In genomic region chr6:119147101-119148053, GRCh38 we compare ENCODE assay signal across 1 cellular context.
TF ChIP-seq lines count a peak whose summit lies in the region.

No MANE protein-coding gene starts in this region.

TF ChIP-seq in K562, 482 proteins besides CTCF, POLR2A, EP300 and RAD21 (continued from another document):
- TF ChIP-seq CHAMP1 (IDR thresholded peaks at IDR 0.05) (peak; percentile 80; the same call in 1 of the 2 replicates), BHLHE40 (IDR thresholded peaks at IDR 0.05; ENCODE audit: low read length) (peak; percentile 15), GABPA (tag; conservative IDR thresholded peaks at IDR 0.05; ENCODE audit: low read depth) (peak; percentile 31; the same call in 1 of the 2 replicates), EP400 (IDR thresholded peaks at IDR 0.05) (peak; percentile 68), ETV5 (CRISPR knock-in tag; IDR thresholded peaks at IDR 0.05; ENCODE audit: low read depth) (peak; percentile 33; the same call in 1 of the 2 replicates), ARNT (IDR thresholded peaks at IDR 0.05) (peak in 1 of 2 experiments; percentile 63; a peak in 3 of 4 replicates), ZNF445 (CRISPR knock-in tag; IDR thresholded peaks at IDR 0.05; ENCODE audit: low read depth) (0 out of 2 replicates have a peak, but pooled peaks have one; percentile 52), ETV1 (tag; conservative IDR thresholded peaks at IDR 0.05; ENCODE audit: low read depth) (peak; percentile 63; the same call in 1 of the 2 replicates), NFIC (IDR thresholded peaks at IDR 0.05) (peak; percentile 52), CC2D1A (IDR thresholded peaks at IDR 0.05) (peak; percentile 65; the same call in 1 of the 2 replicates), DPF2 (IDR thresholded peaks at IDR 0.05) (peak; percentile 92), CREM (IDR thresholded peaks at IDR 0.05; ENCODE audit: low read depth) (peak; percentile 75), SUPT5H (IDR thresholded peaks at IDR 0.05) (peak; percentile 33; the same call in 1 of the 2 replicates), CBFA2T3 (IDR thresholded peaks at IDR 0.05) (peak; percentile 74), XRCC5 (IDR thresholded peaks at IDR 0.05; ENCODE audit: low read depth, low read length) (0 out of 2 replicates have a peak, but pooled peaks have one; percentile 41), STAT5A (IDR thresholded peaks at IDR 0.05; ENCODE audit: borderline replicate concordance, low read length) (peak; percentile 18; the same call in 1 of the 2 replicates), MYC (IDR thresholded peaks at IDR 0.05; ENCODE audit: low read depth, low read length) (peak; percentile 53; the same call in 1 of the 2 replicates), MYC (CRISPR knock-in tag; IDR thresholded peaks at IDR 0.05; ENCODE audit: borderline replicate concordance, low read depth) (no peak), CREB1 (IDR thresholded peaks at IDR 0.05) (peak; percentile 52; the same call in 1 of the 2 replicates), CREB1 (CRISPR knock-in tag; IDR thresholded peaks at IDR 0.05) (no peak; the same call in 1 of the 2 replicates), FOSL1 (tag; conservative IDR thresholded peaks at IDR 0.05) (peak; percentile 99), RBFOX2 (IDR thresholded peaks at IDR 0.05; ENCODE audit: low read depth, low read length) (0 out of 2 replicates have a peak, but pooled peaks have one; percentile 16), SMARCA4 (IDR thresholded peaks at IDR 0.05) (peak; percentile 88), ZNF639 (CRISPR knock-in tag; conservative IDR thresholded peaks at IDR 0.05 in 1 of 2, IDR thresholded peaks at IDR 0.05 in 1 of 2) (peak in 1 of 2 experiments; percentile 60; a peak in 1 of 4 replicates), ARID1B (IDR thresholded peaks at IDR 0.05) (peak; percentile 85), VEZF1 (CRISPR knock-in tag; IDR thresholded peaks at IDR 0.05) (peak; percentile 55), ATF3 (IDR thresholded peaks at IDR 0.05) (peak; percentile 97), ATF3 (CRISPR knock-in tag; conservative IDR thresholded peaks at IDR 0.05) (no peak; the same call in 1 of the 2 replicates), TRIM28 (IDR thresholded peaks at IDR 0.05) (peak; percentile 81), TAF9B (IDR thresholded peaks at IDR 0.05; ENCODE audit: partially characterized antibody) (peak; percentile 83), SMAD4 (CRISPR knock-in tag; conservative IDR thresholded peaks at IDR 0.05) (peak; percentile 82), DMBX1 (CRISPR knock-in tag; IDR thresholded peaks at IDR 0.05; ENCODE audit: borderline replicate concordance) (peak; percentile 32; the same call in 1 of the 2 replicates), SOX6 (IDR thresholded peaks at IDR 0.05) (peak; percentile 65)
- TF ChIP-seq, protein P1, sequence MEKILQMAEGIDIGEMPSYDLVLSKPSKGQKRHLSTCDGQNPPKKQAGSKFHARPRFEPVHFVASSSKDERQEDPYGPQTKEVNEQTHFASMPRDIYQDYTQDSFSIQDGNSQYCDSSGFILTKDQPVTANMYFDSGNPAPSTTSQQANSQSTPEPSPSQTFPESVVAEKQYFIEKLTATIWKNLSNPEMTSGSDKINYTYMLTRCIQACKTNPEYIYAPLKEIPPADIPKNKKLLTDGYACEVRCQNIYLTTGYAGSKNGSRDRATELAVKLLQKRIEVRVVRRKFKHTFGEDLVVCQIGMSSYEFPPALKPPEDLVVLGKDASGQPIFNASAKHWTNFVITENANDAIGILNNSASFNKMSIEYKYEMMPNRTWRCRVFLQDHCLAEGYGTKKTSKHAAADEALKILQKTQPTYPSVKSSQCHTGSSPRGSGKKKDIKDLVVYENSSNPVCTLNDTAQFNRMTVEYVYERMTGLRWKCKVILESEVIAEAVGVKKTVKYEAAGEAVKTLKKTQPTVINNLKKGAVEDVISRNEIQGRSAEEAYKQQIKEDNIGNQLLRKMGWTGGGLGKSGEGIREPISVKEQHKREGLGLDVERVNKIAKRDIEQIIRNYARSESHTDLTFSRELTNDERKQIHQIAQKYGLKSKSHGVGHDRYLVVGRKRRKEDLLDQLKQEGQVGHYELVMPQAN (IDR thresholded peaks at IDR 0.05; ENCODE audit: borderline replicate concordance), result no peak
- TF ChIP-seq, protein P2, sequence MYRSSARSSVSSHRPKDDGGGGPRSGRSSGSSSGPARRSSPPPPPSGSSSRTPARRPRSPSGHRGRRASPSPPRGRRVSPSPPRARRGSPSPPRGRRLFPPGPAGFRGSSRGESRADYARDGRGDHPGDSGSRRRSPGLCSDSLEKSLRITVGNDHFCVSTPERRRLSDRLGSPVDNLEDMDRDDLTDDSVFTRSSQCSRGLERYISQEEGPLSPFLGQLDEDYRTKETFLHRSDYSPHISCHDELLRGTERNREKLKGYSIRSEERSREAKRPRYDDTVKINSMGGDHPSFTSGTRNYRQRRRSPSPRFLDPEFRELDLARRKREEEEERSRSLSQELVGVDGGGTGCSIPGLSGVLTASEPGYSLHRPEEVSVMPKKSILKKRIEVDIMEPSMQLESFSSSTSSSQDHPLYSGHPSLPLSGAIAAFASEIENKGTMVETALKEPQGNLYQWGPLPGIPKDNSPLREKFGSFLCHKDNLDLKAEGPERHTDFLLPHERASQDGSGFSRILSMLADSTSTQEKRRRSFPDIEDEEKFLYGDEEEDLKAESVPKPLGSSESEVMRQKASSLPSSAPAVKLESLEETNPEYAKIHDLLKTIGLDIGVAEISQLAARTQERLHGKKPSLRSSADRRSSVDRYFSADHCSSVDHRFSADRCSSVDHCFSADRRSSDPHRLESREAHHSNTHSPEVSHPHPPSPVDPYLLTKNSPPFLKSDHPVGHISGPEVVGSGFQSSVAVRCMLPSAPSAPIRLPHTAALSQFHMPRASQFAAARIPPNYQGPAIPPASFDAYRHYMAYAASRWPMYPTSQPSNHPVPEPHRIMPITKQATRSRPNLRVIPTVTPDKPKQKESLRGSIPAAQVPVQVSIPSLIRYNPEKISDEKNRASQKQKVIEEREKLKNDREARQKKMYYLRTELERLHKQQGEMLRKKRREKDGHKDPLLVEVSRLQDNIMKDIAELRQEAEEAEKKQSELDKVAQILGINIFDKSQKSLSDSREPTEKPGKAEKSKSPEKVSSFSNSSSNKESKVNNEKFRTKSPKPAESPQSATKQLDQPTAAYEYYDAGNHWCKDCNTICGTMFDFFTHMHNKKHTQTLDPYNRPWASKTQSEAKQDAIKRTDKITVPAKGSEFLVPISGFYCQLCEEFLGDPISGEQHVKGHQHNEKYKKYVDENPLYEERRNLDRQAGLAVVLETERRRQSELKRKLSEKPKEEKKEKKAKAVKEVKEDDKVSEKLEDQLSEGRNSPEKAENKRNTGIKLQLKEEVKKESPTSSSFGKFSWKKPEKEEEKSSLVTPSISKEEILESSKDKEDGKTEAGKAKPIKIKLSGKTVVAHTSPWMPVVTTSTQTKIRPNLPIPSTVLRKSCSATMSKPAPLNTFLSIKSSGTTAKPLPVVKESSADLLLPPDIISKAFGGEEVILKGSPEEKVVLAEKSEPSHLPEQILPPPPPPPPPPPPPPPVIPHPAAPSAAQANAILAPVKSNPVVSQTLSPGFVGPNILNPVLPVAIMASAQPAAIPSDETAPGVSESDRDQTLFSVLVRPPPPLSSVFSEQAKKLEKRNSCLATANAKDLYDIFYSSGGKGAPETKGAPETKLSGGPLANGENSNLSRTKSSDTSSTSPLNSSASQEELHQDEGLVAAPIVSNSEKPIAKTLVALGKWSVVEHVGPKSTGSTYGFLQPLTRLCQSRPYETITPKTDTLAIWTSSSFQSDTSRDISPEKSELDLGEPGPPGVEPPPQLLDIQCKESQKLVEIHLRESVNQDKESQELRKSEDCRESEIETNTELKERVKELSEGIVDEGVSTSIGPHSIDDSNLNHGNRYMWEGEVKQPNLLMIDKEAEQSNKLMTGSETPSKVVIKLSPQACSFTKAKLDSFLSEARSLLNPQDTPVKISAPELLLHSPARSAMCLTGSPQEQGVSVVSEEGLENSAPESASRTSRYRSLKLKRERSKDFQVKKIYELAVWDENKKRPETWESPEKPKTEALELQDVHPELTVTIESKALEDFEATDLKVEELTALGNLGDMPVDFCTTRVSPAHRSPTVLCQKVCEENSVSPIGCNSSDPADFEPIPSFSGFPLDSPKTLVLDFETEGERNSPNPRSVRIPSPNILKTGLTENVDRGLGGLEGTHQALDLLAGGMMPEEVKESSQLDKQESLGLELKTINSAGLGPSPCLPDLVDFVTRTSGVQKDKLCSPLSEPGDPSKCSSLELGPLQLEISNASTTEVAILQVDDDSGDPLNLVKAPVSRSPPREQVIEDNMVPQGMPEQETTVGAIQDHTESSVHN (IDR thresholded peaks at IDR 0.05; ENCODE audit: borderline replicate concordance in 1 of 2, low read depth in 1 of 2), result 0 out of 4 replicates have a peak, but pooled peaks of 1 of the 2 experiments have one; percentile 22
- TF ChIP-seq, protein P3, sequence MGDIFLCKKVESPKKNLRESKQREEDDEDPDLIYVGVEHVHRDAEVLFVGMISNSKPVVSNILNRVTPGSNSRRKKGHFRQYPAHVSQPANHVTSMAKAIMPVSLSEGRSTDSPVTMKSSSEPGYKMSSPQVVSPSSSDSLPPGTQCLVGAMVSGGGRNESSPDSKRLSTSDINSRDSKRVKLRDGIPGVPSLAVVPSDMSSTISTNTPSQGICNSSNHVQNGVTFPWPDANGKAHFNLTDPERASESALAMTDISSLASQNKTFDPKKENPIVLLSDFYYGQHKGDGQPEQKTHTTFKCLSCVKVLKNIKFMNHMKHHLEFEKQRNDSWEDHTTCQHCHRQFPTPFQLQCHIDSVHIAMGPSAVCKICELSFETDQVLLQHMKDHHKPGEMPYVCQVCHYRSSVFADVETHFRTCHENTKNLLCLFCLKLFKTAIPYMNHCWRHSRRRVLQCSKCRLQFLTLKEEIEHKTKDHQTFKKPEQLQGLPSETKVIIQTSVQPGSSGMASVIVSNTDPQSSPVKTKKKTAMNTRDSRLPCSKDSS (IDR thresholded peaks at IDR 0.05; ENCODE audit: low read depth, partially characterized antibody), result peak; percentile 48
